Comparison of ENCODE assay signal across 1 cellular context in the genomic region with DNA sequence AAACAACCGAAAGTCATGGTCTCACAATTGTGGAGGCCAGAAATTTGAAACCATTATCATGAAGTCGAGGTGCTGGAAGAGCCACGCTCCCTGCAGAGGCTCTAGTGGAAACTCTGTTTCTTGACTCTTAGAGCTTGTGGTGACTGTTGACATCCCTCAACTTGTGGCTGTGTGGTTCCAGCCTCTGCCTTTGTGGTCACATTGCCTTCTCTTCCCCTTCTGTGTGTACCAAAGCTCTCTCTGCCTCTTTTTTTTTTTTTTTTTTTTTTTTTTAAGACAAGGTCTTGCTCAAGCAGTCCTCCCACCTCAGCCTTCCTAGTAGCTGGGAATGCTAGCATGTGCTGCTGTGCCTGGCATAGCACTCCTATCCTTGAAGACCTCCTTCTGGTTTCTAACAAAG.
TF ChIP-seq lines count a peak whose summit lies in the region.

No MANE protein-coding gene starts in this region.

TF ChIP-seq in HepG2, 621 proteins besides CTCF, POLR2A, EP300 and RAD21:
- TF ChIP-seq ZFP36 (IDR thresholded peaks at IDR 0.05; ENCODE audit: borderline replicate concordance, low read depth, low read length, partially characterized antibody) (no peak), EZH2 (conservative IDR thresholded peaks at IDR 0.05; ENCODE audit: low read depth, low read length) (no peak), KDM2A (CRISPR knock-in tag; IDR thresholded peaks at IDR 0.05; ENCODE audit: borderline replicate concordance, low read depth) (no peak)
- TF ChIP-seq, protein P1, sequence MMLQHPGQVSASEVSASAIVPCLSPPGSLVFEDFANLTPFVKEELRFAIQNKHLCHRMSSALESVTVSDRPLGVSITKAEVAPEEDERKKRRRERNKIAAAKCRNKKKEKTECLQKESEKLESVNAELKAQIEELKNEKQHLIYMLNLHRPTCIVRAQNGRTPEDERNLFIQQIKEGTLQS (CRISPR knock-in tag; IDR thresholded peaks at IDR 0.05): no peak
